Comparison of ENCODE assay signal across 11 cellular contexts in the genomic region with DNA sequence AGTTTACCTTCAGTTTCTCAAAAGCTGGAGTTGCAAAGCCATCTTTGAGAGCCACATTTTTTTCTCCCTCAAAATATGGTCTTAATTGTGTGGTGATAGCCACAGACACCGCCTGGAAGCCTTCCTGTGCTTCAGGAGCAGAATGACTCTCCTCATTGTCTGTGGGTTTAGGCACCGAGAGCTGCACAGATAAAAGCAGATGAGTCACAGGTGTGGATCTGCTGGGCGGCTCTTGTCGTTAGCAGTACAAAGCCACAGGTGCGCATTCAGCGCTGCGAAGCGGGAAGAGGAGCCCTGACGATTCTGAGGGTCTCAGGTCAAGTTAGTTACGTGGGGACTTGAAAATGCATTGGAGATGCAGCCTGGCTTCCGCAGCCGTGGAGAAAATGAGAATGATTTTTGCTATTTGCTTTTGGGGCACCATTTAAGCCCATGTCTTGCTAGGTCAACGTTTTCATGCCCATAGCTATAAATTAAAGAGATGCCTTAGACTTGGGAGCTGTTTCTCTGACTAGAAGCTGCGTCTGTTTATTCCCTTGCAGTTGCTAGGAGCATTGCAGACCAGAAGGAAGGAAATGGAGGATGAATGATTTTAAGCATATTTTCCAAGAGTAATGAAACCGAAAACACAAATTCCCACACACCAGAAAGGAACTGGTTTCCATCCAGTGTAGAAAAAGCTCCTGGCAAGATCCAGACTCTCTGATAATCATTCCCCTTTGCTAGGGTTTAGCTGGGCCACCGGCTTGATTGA. TPM values are rescaled to one million over a fixed set of nuclear protein-coding genes. Genes with fewer than 3 reads are reported as not detected.
DNase-seq lines count a peak whose midpoint lies in the region; ATAC-seq and TF ChIP-seq lines count a peak whose summit lies in the region.
"Had no signal": no experiment of that assay in that cellular context is flagged by ENCODE, and none has a peak within 500 bp of the region (broad histone marks: within the 10 kb centered on the region; RNA-seq: fewer than 3 reads in every experiment).

No MANE protein-coding gene starts in this region.

- no peak overlapping the region for H3K4me3 Mint-ChIP-seq in activated naive CD8-positive, alpha-beta T cell treated with anti-CD3 and anti-CD28 coated beads, Interleukin-2, amount 50 U/mL, for 24 hours
- H3K4me3 Mint-ChIP-seq: activated naive CD8-positive, alpha-beta T cell had no signal

- H3K4me3 ChIP-seq in muscle layer of colon (ENCODE audit: low read depth in 1 of 2, low read length in 2 of 2) (peak overlapping the region in 1 of 2 donors; percentile 44), tibial artery (peak overlapping the region in 1 of 2 donors; percentile 5), thyroid gland (replicated peaks in 1 of 3) (no peak overlapping the region)
- H3K4me3 ChIP-seq: mucosa of descending colon had no signal

- H3K27me3 ChIP-seq in muscle layer of colon (ENCODE audit: control insufficient read depth in 1 of 2, insufficient read depth in 2 of 2, low read length in 2 of 2) (no peaks in the 10 kb centered on the region), tibial artery (no peaks in the 10 kb centered on the region), thyroid gland (no peaks in the 10 kb centered on the region)

- H3K36me3 ChIP-seq in muscle layer of colon (ENCODE audit: insufficient read depth, low read length) (no peaks in the 10 kb centered on the region), tibial artery (no peaks in the 10 kb centered on the region), thyroid gland (no peaks in the 10 kb centered on the region)

- WGBS in thyroid gland, 2 donors, result 59 to 72% methylated on average over 16 of the region's 16 CpGs

- peaks cover 12% of the 10 kb centered on the region for H3K4me1 Mint-ChIP-seq in activated naive CD8-positive, alpha-beta T cell treated with anti-CD3 and anti-CD28 coated beads, Interleukin-2, amount 50 U/mL, for 24 hours

- H3K36me3 Mint-ChIP-seq in activated naive CD8-positive, alpha-beta T cell treated with anti-CD3 and anti-CD28 coated beads, Interleukin-2, amount 50 U/mL, for 24 hours (ENCODE audit: low read depth), result no peaks in the 10 kb centered on the region

- peaks cover 44% of the 10 kb centered on the region for H3K4me1 ChIP-seq in muscle layer of colon (ENCODE audit: insufficient read depth, low read length)
- H3K4me1 ChIP-seq in tibial artery, result peaks cover 0 to 15% (median 11%) of the 10 kb centered on the region in 4 donors
- H3K4me1 ChIP-seq in thyroid gland, result no peaks in the 10 kb centered on the region

- ATAC-seq in activated CD4-positive, CD25-positive, alpha-beta regulatory T cell treated with anti-CD3 and anti-CD28 coated beads, Interleukin-2, amount 50 U/mL, for 24 hours, result peak; percentile 53 to 71
- ATAC-seq in activated naive CD8-positive, alpha-beta T cell treated with anti-CD3 and anti-CD28 coated beads, Interleukin-2, amount 50 U/mL, for 24 hours, result peak; percentile 100
- ATAC-seq in HG03025 (IDR thresholded peaks at IDR 0.05; ENCODE audit: low FRiP score, unreplicated experiment) (no peak), HG02678 (IDR thresholded peaks at IDR 0.05; ENCODE audit: unreplicated experiment) (no peak)
- ATAC-seq: mucosa of descending colon had no signal

- H3K9me3 ChIP-seq in muscle layer of colon (ENCODE audit: low read length) (no peaks in the 10 kb centered on the region), tibial artery (peaks cover 0 to 3% (median 0%) of the 10 kb centered on the region in 3 donors), thyroid gland (no peaks in the 10 kb centered on the region)

- peak overlapping the region; percentile 40 for H3K9ac ChIP-seq in muscle layer of colon (ENCODE audit: low read length)

- peaks cover 26% of the 10 kb centered on the region for H3K27me3 Mint-ChIP-seq in activated naive CD8-positive, alpha-beta T cell treated with anti-CD3 and anti-CD28 coated beads, Interleukin-2, amount 50 U/mL, for 24 hours

- no peak for DNase-seq in activated CD4-positive, CD25-positive, alpha-beta regulatory T cell (lab: John Stamatoyannopoulos, UW)
- peak; percentile 29 for DNase-seq in activated naive CD8-positive, alpha-beta T cell treated with anti-CD3 and anti-CD28 coated beads, Interleukin-2, amount 50 U/mL, for 24 hours
- DNase-seq in tibial artery (peak in 1 of 2 donors; percentile 34), thyroid gland (no peak)
- DNase-seq: mucosa of descending colon, NCI-H2081 had no signal

- H3K27ac Mint-ChIP-seq in activated naive CD8-positive, alpha-beta T cell treated with anti-CD3 and anti-CD28 coated beads, Interleukin-2, amount 50 U/mL, for 24 hours, result no peak overlapping the region
- H3K27ac Mint-ChIP-seq: activated naive CD8-positive, alpha-beta T cell had no signal

- no peak for TF ChIP-seq POLR2A in thyroid gland (IDR thresholded peaks at IDR 0.05)

- intact Hi-C loops in tibial artery (cut with DNase I; ENCODE audit: low total_unique reads) (no loop called here), thyroid gland (cut with DNase I) (no loop called here)

- H3K27ac ChIP-seq in muscle layer of colon (ENCODE audit: low read depth, low read length), result peak overlapping the region; percentile 89
- H3K27ac ChIP-seq in tibial artery, result peak overlapping the region; percentile 33 to 49
- H3K27ac ChIP-seq in thyroid gland, result no peak overlapping the region

- no peaks in the 10 kb centered on the region for H3K9me3 Mint-ChIP-seq in activated naive CD8-positive, alpha-beta T cell treated with anti-CD3 and anti-CD28 coated beads, Interleukin-2, amount 50 U/mL, for 24 hours

- TF ChIP-seq CTCF in tibial artery (IDR thresholded peaks at IDR 0.05) (no peak), thyroid gland (IDR thresholded peaks at IDR 0.05) (no peak)

RNA-seq across cellular contexts. Expression of gene KLHL29, which starts 51.5 kb away (rescaled TPM):
- total RNA-seq in thyroid gland, result 1 to 10 TPM; 2.2 to 3.3 (median 2.7) TPM

Comparison
In these comparisons a context has a peak if more than half of its experiments do, and no peak if none do; other contexts are left out.
1. ATAC-seq: peak in activated CD4-positive, CD25-positive, alpha-beta regulatory T cell treated with anti-CD3 and anti-CD28 coated beads, Interleukin-2, amount 50 U/mL, for 24 hours (2 of 2) and activated naive CD8-positive, alpha-beta T cell treated with anti-CD3 and anti-CD28 coated beads, Interleukin-2, amount 50 U/mL, for 24 hours (single experiment); none in HG03025 (single experiment) and HG02678 (single experiment).
2. H3K27ac ChIP-seq: peak in muscle layer of colon (single experiment) and tibial artery (2 of 2); none in thyroid gland (0 of 3).